ENCODE assay signal across 8 cellular contexts in the genomic region with DNA sequence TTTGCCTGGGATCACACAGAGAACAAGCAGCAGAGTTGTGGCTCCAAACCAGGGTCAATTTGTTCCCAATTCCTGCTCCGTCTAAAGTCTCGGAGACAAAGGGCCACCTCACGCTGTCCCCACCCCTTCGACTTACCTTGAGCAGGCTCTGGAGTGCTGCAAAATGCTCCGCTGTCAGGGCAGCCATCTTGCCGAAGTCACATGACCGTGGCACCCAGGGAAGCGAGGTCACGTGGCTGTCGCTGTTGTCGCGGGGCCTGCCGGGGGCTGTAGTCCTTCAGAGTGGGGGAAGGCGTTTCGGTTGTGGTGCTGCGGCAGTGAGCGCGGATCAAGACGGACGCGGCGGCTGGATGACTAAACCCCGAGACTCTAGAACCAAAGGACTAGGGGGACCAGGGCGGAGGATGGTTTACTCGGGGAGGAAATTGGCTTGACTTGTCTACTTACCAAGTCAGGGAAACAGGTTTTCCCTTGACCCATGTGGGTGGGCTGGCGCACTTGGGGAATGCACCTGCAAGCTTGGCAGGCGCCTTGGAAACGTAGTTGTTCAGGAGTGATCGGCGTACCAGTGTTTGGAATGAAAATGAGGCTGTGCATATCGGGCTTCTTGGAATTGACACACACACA. TPM values are rescaled to one million over a fixed set of nuclear protein-coding genes. Genes with fewer than 3 reads are reported as not detected.
DNase-seq lines count a peak whose midpoint lies in the region; ATAC-seq and TF ChIP-seq lines count a peak whose summit lies in the region.

COMMD9 (minus strand) TSS at position 199 of the 627 bp plus-strand sequence; CDS start at position 187, 12 bp downstream.

- peak within 1 kb of the TSS; percentile 94 to 97 (median 94) for H3K27ac Mint-ChIP-seq in CD14-positive monocyte
- H3K27ac Mint-ChIP-seq in activated CD4-positive, alpha-beta memory T cell treated with anti-CD3 and anti-CD28 coated beads for 36 hours: peak within 1 kb of the TSS; percentile 74

- peak; percentile 97 for DNase-seq in CD14-positive monocyte (ENCODE audit: low spot score)
- peak; percentile 94 for DNase-seq in NCI-H82 (lab: John Stamatoyannopoulos, UW)
- peak; percentile 98 for DNase-seq in activated CD4-positive, alpha-beta memory T cell treated with anti-CD3 and anti-CD28 coated beads for 36 hours
- peak; percentile 94 to 98 (median 97) for DNase-seq in dorsolateral prefrontal cortex
- DNase-seq in stimulated activated CD4-positive, alpha-beta T cell treated with anti-CD3 and anti-CD28 coated beads, Interleukin-4, amount 100 ng/mL, for 24 hours: peak; percentile 96

- CTCF ChIA-PET in activated CD4-positive, alpha-beta memory T cell treated with anti-CD3 and anti-CD28 coated beads for 36 hours (lab: Charles Lee): interaction anchor here (0.8 to 9.2 kb wide), 11 partner anchors 9 to 458 kb away, joined by 3 to 205 read pairs (median 5); partner anchors contain the start of gene TRAF6

- H3K4me3 Mint-ChIP-seq in CD14-positive monocyte: peak within 1 kb of the TSS; percentile 93 to 97
- H3K4me3 Mint-ChIP-seq in activated CD4-positive, alpha-beta memory T cell treated with anti-CD3 and anti-CD28 coated beads for 36 hours: peak within 1 kb of the TSS; percentile 89

- TF ChIP-seq RAD21 in liver (IDR thresholded peaks at IDR 0.05): peak in 1 of 2 donors; percentile 40

- under 1% methylated on average over 31 of the region's 31 CpGs for WGBS in liver

- peak within 1 kb of the TSS; percentile 7 to 94 (median 87) for H3K27ac ChIP-seq in dorsolateral prefrontal cortex
- peak within 1 kb of the TSS in 1 of 2 donors; percentile 41 for H3K27ac ChIP-seq in liver (ENCODE audit: low read depth in 1 of 2, low read length in 2 of 2)

- H3K9me3 ChIP-seq in liver (ENCODE audit: control insufficient read depth in 4 of 4, low read length in 3 of 4): no peaks in the 10 kb centered on the region

- peak within 1 kb of the TSS; percentile 66 to 80 for H3K9ac ChIP-seq in liver (ENCODE audit: low read depth in 1 of 2, low read length in 2 of 2)

- H3K4me3 ChIP-seq in dorsolateral prefrontal cortex (peak within 1 kb of the TSS; percentile 63 to 98 (median 81)), liver (ENCODE audit: low read depth in 1 of 3, low read length in 3 of 3) (peak within 1 kb of the TSS; percentile 75 to 99 (median 84))

- peaks cover 0 to 1% (median 0%) of the 10 kb centered on the region in 3 donors for H3K27me3 Mint-ChIP-seq in CD14-positive monocyte (ENCODE audit: low read depth in 3 of 3)
- H3K27me3 Mint-ChIP-seq in activated CD4-positive, alpha-beta memory T cell treated with anti-CD3 and anti-CD28 coated beads for 36 hours: no peaks in the 10 kb centered on the region

- intact Hi-C loops in CD14-positive monocyte (cut with micrococcal nuclease): loop anchor here in 1 of 2 donors (2.0 kb wide), 1 partner anchor 627 kb away; the partner anchor contains the start of gene TRIM44
- intact Hi-C loops in activated CD4-positive, alpha-beta memory T cell treated with anti-CD3 and anti-CD28 coated beads for 36 hours (cut with micrococcal nuclease): loop anchor here (1.0 to 2.0 kb wide), 3 partner anchors 65 to 457 kb away; partner anchors contain the start of gene TRAF6
- intact Hi-C loops in dorsolateral prefrontal cortex (cut with DNase I): no loop called here

- H3K9me3 Mint-ChIP-seq in CD14-positive monocyte: no peaks in the 10 kb centered on the region
- no peaks in the 10 kb centered on the region for H3K9me3 Mint-ChIP-seq in activated CD4-positive, alpha-beta memory T cell treated with anti-CD3 and anti-CD28 coated beads for 36 hours

- H3K4me1 Mint-ChIP-seq in CD14-positive monocyte: peaks cover 44% of the 10 kb centered on the region
- peaks cover 32% of the 10 kb centered on the region for H3K4me1 Mint-ChIP-seq in activated CD4-positive, alpha-beta memory T cell treated with anti-CD3 and anti-CD28 coated beads for 36 hours (ENCODE audit: low read depth)

- TF ChIP-seq CTCF in CD14-positive monocyte (IDR thresholded peaks at IDR 0.05) (no peak), dorsolateral prefrontal cortex (IDR thresholded peaks at IDR 0.05 in 54 of 56, conservative IDR thresholded peaks at IDR 0.05 in 2 of 56; ENCODE audit: low read depth in 1 of 56, partially characterized antibody in 56 of 56) (peak in 42 of 56 donors; percentile 3 to 63 (median 33)), liver (IDR thresholded peaks at IDR 0.05; ENCODE audit: low read depth, low read length, missing input control) (no peak)

- H3K36me3 ChIP-seq in liver (ENCODE audit: control insufficient read depth in 4 of 4, insufficient read depth in 3 of 4, low read depth in 1 of 4, low read length in 3 of 4): no peaks in the 10 kb centered on the region

- POLR2A ChIA-PET in activated CD4-positive, alpha-beta memory T cell treated with anti-CD3 and anti-CD28 coated beads for 36 hours (lab: Charles Lee): interaction anchor here (0.6 to 1.2 kb wide), 2 partner anchors 100 to 203 kb away, joined by 4 read pairs; no protein-coding TSS in a partner anchor

- peaks cover 3 to 4% of the 10 kb centered on the region in 2 donors for H3K36me3 Mint-ChIP-seq in CD14-positive monocyte
- no peaks in the 10 kb centered on the region for H3K36me3 Mint-ChIP-seq in activated CD4-positive, alpha-beta memory T cell treated with anti-CD3 and anti-CD28 coated beads for 36 hours

- ATAC-seq in GM19397 (IDR thresholded peaks at IDR 0.05; ENCODE audit: unreplicated experiment) (peak; percentile 100), HG03571 (IDR thresholded peaks at IDR 0.05; ENCODE audit: unreplicated experiment) (peak; percentile 98)

- no peaks in the 10 kb centered on the region for H3K27me3 ChIP-seq in dorsolateral prefrontal cortex
- H3K27me3 ChIP-seq in liver (ENCODE audit: control insufficient read depth in 4 of 4, insufficient read depth in 4 of 4, low read length in 3 of 4): no peaks in the 10 kb centered on the region

- H3K4me1 ChIP-seq in liver (ENCODE audit: control insufficient read depth in 4 of 4, insufficient read depth in 4 of 4, low read length in 3 of 4): peaks cover 3 to 20% (median 14%) of the 10 kb centered on the region in 4 donors

TF ChIP-seq in liver, 16 proteins besides CTCF, POLR2A, EP300 and RAD21 (continues in another document):
- TF ChIP-seq TAF1 (conservative IDR thresholded peaks at IDR 0.05) (peak; percentile 85), RXRA (IDR thresholded peaks at IDR 0.05) (no peak), HNF4G (IDR thresholded peaks at IDR 0.05) (no peak), NR2F2 (IDR thresholded peaks at IDR 0.05) (no peak), GABPA (IDR thresholded peaks at IDR 0.05 in 1 of 2, conservative IDR thresholded peaks at IDR 0.05 in 1 of 2) (peak in 1 of 2 donors; percentile 44), FOXA2 (IDR thresholded peaks at IDR 0.05) (no peak), SP1 (IDR thresholded peaks at IDR 0.05) (peak; percentile 23), YY1 (IDR thresholded peaks at IDR 0.05) (peak; percentile 100), HNF4A (conservative IDR thresholded peaks at IDR 0.05) (peak in 1 of 2 donors; percentile 3), FOXA1 (IDR thresholded peaks at IDR 0.05) (no peak), EGR1 (IDR thresholded peaks at IDR 0.05; ENCODE audit: low read depth in 2 of 2) (no peak), ATF3 (IDR thresholded peaks at IDR 0.05) (no peak), JUND (IDR thresholded peaks at IDR 0.05) (no peak)
- TF ChIP-seq, protein P1, sequence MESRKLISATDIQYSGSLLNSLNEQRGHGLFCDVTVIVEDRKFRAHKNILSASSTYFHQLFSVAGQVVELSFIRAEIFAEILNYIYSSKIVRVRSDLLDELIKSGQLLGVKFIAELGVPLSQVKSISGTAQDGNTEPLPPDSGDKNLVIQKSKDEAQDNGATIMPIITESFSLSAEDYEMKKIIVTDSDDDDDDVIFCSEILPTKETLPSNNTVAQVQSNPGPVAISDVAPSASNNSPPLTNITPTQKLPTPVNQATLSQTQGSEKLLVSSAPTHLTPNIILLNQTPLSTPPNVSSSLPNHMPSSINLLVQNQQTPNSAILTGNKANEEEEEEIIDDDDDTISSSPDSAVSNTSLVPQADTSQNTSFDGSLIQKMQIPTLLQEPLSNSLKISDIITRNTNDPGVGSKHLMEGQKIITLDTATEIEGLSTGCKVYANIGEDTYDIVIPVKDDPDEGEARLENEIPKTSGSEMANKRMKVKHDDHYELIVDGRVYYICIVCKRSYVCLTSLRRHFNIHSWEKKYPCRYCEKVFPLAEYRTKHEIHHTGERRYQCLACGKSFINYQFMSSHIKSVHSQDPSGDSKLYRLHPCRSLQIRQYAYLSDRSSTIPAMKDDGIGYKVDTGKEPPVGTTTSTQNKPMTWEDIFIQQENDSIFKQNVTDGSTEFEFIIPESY (IDR thresholded peaks at IDR 0.05): peak; percentile 73
- TF ChIP-seq, protein P2, sequence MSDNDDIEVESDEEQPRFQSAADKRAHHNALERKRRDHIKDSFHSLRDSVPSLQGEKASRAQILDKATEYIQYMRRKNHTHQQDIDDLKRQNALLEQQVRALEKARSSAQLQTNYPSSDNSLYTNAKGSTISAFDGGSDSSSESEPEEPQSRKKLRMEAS (IDR thresholded peaks at IDR 0.05): no peak

RNA-seq across cellular contexts. Expression of gene COMMD9, which starts in this region (rescaled TPM):
- polyA plus RNA-seq in CD14-positive monocyte (100 to 1,000 TPM; 235 to 238 TPM), liver (10 to 100 TPM; 28.7 to 50.8 TPM)
- total RNA-seq in activated CD4-positive, alpha-beta memory T cell treated with anti-CD3 and anti-CD28 coated beads for 36 hours: 10 to 100 TPM; 23.7 to 28.1 TPM
- total RNA-seq in dorsolateral prefrontal cortex (100 to 1,000 TPM in 5 of 120 experiments, 10 to 100 TPM in 115; 43.1 to 107 (median 76.9) TPM), liver (10 to 100 TPM; 22.9 to 27.8 TPM)

Comparison
In these comparisons a context has a peak if more than half of its experiments do, and no peak if none do; other contexts are left out.
1. RNA of gene COMMD9 (polyA plus RNA-seq): 235 to 238 TPM in CD14-positive monocyte; 28.7 to 50.8 TPM in liver; every median in the first group is over 4 times any median in the second.
2. CTCF ChIP-seq: peak in dorsolateral prefrontal cortex (42 of 56); none in CD14-positive monocyte (single experiment) and liver (single experiment).
3. Peak in every context shown above with its lines, with median percentiles within 50 percentile points of each other: DNase-seq.